In genomic region chr2:25558262-25558661, GRCh38 we compare ENCODE assay signal across 8 cellular contexts.
DNase-seq lines count a peak whose midpoint lies in the region; ATAC-seq and TF ChIP-seq lines count a peak whose summit lies in the region.

No MANE protein-coding gene starts in this region.

- no peak overlapping the region for H3K4me3 ChIP-seq in SJSA1
- no peak overlapping the region for H3K4me3 ChIP-seq in psoas muscle

- H3K27ac ChIP-seq in SJSA1 (peak overlapping the region; percentile 70), psoas muscle (no peak overlapping the region)

- H3K9me3 ChIP-seq in SJSA1 (replicated peaks) (no peaks in the 10 kb centered on the region), psoas muscle (no peaks in the 10 kb centered on the region)

- peak; percentile 61 for ATAC-seq in HG03060 (IDR thresholded peaks at IDR 0.05; ENCODE audit: low read depth, unreplicated experiment)
- ATAC-seq in psoas muscle, result no peak

- H3K4me1 ChIP-seq in SJSA1 (replicated peaks) (peaks cover 24% of the 10 kb centered on the region), psoas muscle (no peaks in the 10 kb centered on the region)

- H3K27me3 Mint-ChIP-seq in dendritic cell treated with granulocyte-macrophage colony-stimulating factor and Interleukin-4, amounts not matched to agents 40 ng/mL and 50 ng/mL, for 4 days, result no peaks in the 10 kb centered on the region

- H3K27ac Mint-ChIP-seq in dendritic cell treated with granulocyte-macrophage colony-stimulating factor and Interleukin-4, amounts not matched to agents 40 ng/mL and 50 ng/mL, for 4 days, result peak overlapping the region; percentile 96

- intact Hi-C loops in dendritic cell treated with granulocyte-macrophage colony-stimulating factor and Interleukin-4, amounts not matched to agents 40 ng/mL and 50 ng/mL, for 4 days (cut with micrococcal nuclease), result loop anchor here (1.0 kb wide), 1 partner anchor 196 kb away; no protein-coding TSS in a partner anchor
- intact Hi-C loops in psoas muscle (cut with DNase I), result no loop called here

- peak overlapping the region; percentile 68 for H3K4me3 Mint-ChIP-seq in dendritic cell treated with granulocyte-macrophage colony-stimulating factor and Interleukin-4, amounts not matched to agents 40 ng/mL and 50 ng/mL, for 4 days

- peak; percentile 69 for DNase-seq in activated effector memory CD4-positive, alpha-beta T cell treated with anti-CD3 and anti-CD28 coated beads, Interleukin-2, amount 50 U/mL, for 16 hours
- DNase-seq in activated effector memory CD4-positive, alpha-beta T cell treated with Interleukin-2 at 50 U/mL for 16 hours, result no peak
- DNase-seq in SJSA1 (ENCODE audit: low read depth in 1 of 2, low spot score in 2 of 2), result peak in 1 of 2 experiments; percentile 58
- peak; percentile 20 to 39 for DNase-seq in stimulated activated CD4-positive, alpha-beta T cell treated with anti-CD3 and anti-CD28 coated beads, Interleukin-15, amount 100 ng/mL, for 48 hours (ENCODE audit: low read depth in 2 of 2)
- DNase-seq in psoas muscle, result no peak
- no peak for DNase-seq in midbrain (lab: John Stamatoyannopoulos, UW)

- no peaks in the 10 kb centered on the region for H3K9me3 Mint-ChIP-seq in dendritic cell treated with granulocyte-macrophage colony-stimulating factor and Interleukin-4, amounts not matched to agents 40 ng/mL and 50 ng/mL, for 4 days

- no peaks in the 10 kb centered on the region for H3K27me3 ChIP-seq in SJSA1 (replicated peaks)
- H3K27me3 ChIP-seq in psoas muscle (ENCODE audit: insufficient read depth in 3 of 3, low read length in 2 of 3), result no peaks in the 10 kb centered on the region

- 71 to 83% (median 79%) methylated on average over 2 of the region's 2 CpGs for WGBS in psoas muscle, 3 donors

- H3K36me3 Mint-ChIP-seq in dendritic cell treated with granulocyte-macrophage colony-stimulating factor and Interleukin-4, amounts not matched to agents 40 ng/mL and 50 ng/mL, for 4 days (ENCODE audit: low read depth), result no peaks in the 10 kb centered on the region

- H3K4me1 Mint-ChIP-seq in dendritic cell treated with granulocyte-macrophage colony-stimulating factor and Interleukin-4, amounts not matched to agents 40 ng/mL and 50 ng/mL, for 4 days (ENCODE audit: low read depth), result peaks cover 64% of the 10 kb centered on the region

- H3K36me3 ChIP-seq in SJSA1, result no peaks in the 10 kb centered on the region
- H3K36me3 ChIP-seq in psoas muscle (ENCODE audit: insufficient read depth in 1 of 2, low read depth in 1 of 2), result no peaks in the 10 kb centered on the region

- TF ChIP-seq CTCF in psoas muscle (IDR thresholded peaks at IDR 0.05), result no peak

Comparison
In these comparisons a context has a peak if more than half of its experiments do, and no peak if none do; other contexts are left out.
1. DNase-seq: peak in activated effector memory CD4-positive, alpha-beta T cell treated with anti-CD3 and anti-CD28 coated beads, Interleukin-2, amount 50 U/mL, for 16 hours (single experiment) and stimulated activated CD4-positive, alpha-beta T cell treated with anti-CD3 and anti-CD28 coated beads, Interleukin-15, amount 100 ng/mL, for 48 hours (2 of 2); none in activated effector memory CD4-positive, alpha-beta T cell treated with Interleukin-2 at 50 U/mL for 16 hours (single experiment), psoas muscle (0 of 2) and midbrain (single experiment).